ENCODE assay signal across 8 cellular contexts in genomic region chr4:106240699-106241098, GRCh38.
"Had no signal": no experiment of that assay in that cellular context is flagged by ENCODE, and none has a peak within 500 bp of the region (broad histone marks: within the 10 kb centered on the region; RNA-seq: fewer than 3 reads in every experiment).

No MANE protein-coding gene starts in this region.

- H3K4me3 ChIP-seq: K562 had no signal

- H3K27ac ChIP-seq: HL-60, KMS-11 had no signal

- FAIRE-seq: HepG2, HTR-8/SVneo, K562 had no signal

- DNase-seq: IMR-90, KBM-7, KG1 had no signal

- ATAC-seq: HepG2, K562 had no signal
